Comparison of ENCODE assay signal across 8 cellular contexts in genomic region chr12:82383930-82384513, GRCh38. TPM values are rescaled to one million over a fixed set of nuclear protein-coding genes. Genes with fewer than 3 reads are reported as not detected.
DNase-seq lines count a peak whose midpoint lies in the region; ATAC-seq and TF ChIP-seq lines count a peak whose summit lies in the region.

No MANE protein-coding gene starts in this region.

- in situ Hi-C loops in KBM-7 (cut with MboI; ENCODE audit: low pct_unique_long_range_greater_than_20kb, low sequenced_read_pairs) = no loop called here

- no peak overlapping the region for H3K4me3 Mint-ChIP-seq in nephron

- peaks cover 10% of the 10 kb centered on the region for H3K4me1 Mint-ChIP-seq in nephron

- H3K27me3 ChIP-seq in cardiac muscle cell (no peaks in the 10 kb centered on the region), right atrium auricular region (no peaks in the 10 kb centered on the region)

- ATAC-seq in stimulated activated naive CD8-positive, alpha-beta T cell treated with anti-CD3 and anti-CD28 coated beads, Interleukin-15, Interleukin-2, amounts not matched to agents 100 U/mL and 50 U/mL, for 24 hours = no peak
- ATAC-seq in left lobe of liver = no peak

- TF ChIP-seq CTCF in cardiac muscle cell (IDR thresholded peaks at IDR 0.05; ENCODE audit: low read depth, low read length) (peak; percentile 64), right atrium auricular region (IDR thresholded peaks at IDR 0.05) (peak in 1 of 2 donors; percentile 41), nephron (IDR thresholded peaks at IDR 0.05; ENCODE audit: unreplicated experiment in 3 of 3) (peak; percentile 60 to 68 (median 61))

- no peaks in the 10 kb centered on the region for H3K9me3 Mint-ChIP-seq in nephron

- peak; percentile 29 to 61 for DNase-seq in cardiac muscle cell (ENCODE audit: low read depth in 1 of 2, low spot score in 1 of 2)
- no peak for DNase-seq in right atrium auricular region (ENCODE audit: low spot score)
- DNase-seq in KBM-7 = peak; percentile 36
- peak; percentile 24 for DNase-seq in amniotic stem cell (lab: John Stamatoyannopoulos, UW)
- no peak for DNase-seq in stimulated activated naive CD8-positive, alpha-beta T cell treated with anti-CD3 and anti-CD28 coated beads, Interleukin-15, Interleukin-2, amounts not matched to agents 100 U/mL and 50 U/mL, for 24 hours
- no peak for DNase-seq in islet precursor cell
- no peak for DNase-seq in left lobe of liver (ENCODE audit: low spot score)

- H3K4me1 ChIP-seq in cardiac muscle cell (ENCODE audit: low read depth) = peaks cover 12% of the 10 kb centered on the region
- no peaks in the 10 kb centered on the region for H3K4me1 ChIP-seq in right atrium auricular region

- H3K36me3 Mint-ChIP-seq in nephron (ENCODE audit: low read depth) = no peaks in the 10 kb centered on the region

- no peaks in the 10 kb centered on the region for H3K27me3 Mint-ChIP-seq in nephron (ENCODE audit: low read depth)

- no peak overlapping the region for H3K27ac ChIP-seq in cardiac muscle cell
- H3K27ac ChIP-seq in right atrium auricular region = no peak overlapping the region

- H3K4me3 ChIP-seq in cardiac muscle cell (no peak overlapping the region), right atrium auricular region (no peak overlapping the region)

- no peak overlapping the region for H3K27ac Mint-ChIP-seq in nephron

- H3K36me3 ChIP-seq in cardiac muscle cell (no peaks in the 10 kb centered on the region), right atrium auricular region (peaks cover 12% of the 10 kb centered on the region)

- H3K9me3 ChIP-seq in cardiac muscle cell (ENCODE audit: low read depth) (no peaks in the 10 kb centered on the region), right atrium auricular region (no peaks in the 10 kb centered on the region)

RNA-seq across cellular contexts. Expression of gene METTL25, which starts 25.7 kb away (rescaled TPM):
- total RNA-seq in cardiac muscle cell (8.5 and 9.1 TPM in 2 replicates), right atrium auricular region (10 to 100 TPM; 16.3 to 20.6 TPM), left lobe of liver (5.3 TPM)
- polyA plus RNA-seq in cardiac muscle cell = 14.5 and 15.3 TPM in 2 replicates

RNA-seq across cellular contexts. Expression of gene CCDC59, which starts 25.8 kb away (rescaled TPM):
- total RNA-seq in cardiac muscle cell (34.6 and 67.9 TPM in 2 replicates), right atrium auricular region (10 to 100 TPM; 36.6 to 41.8 TPM), left lobe of liver (8.7 TPM)
- 39.1 and 67.2 TPM in 2 replicates for polyA plus RNA-seq in cardiac muscle cell

Comparison
In these comparisons a context has a peak if more than half of its experiments do, and no peak if none do; other contexts are left out.
1. DNase-seq: peak in cardiac muscle cell (2 of 2), KBM-7 (single experiment) and amniotic stem cell (single experiment); none in right atrium auricular region (single experiment), stimulated activated naive CD8-positive, alpha-beta T cell treated with anti-CD3 and anti-CD28 coated beads, Interleukin-15, Interleukin-2, amounts not matched to agents 100 U/mL and 50 U/mL, for 24 hours (single experiment), islet precursor cell (single experiment) and left lobe of liver (single experiment).